In the genomic region with DNA sequence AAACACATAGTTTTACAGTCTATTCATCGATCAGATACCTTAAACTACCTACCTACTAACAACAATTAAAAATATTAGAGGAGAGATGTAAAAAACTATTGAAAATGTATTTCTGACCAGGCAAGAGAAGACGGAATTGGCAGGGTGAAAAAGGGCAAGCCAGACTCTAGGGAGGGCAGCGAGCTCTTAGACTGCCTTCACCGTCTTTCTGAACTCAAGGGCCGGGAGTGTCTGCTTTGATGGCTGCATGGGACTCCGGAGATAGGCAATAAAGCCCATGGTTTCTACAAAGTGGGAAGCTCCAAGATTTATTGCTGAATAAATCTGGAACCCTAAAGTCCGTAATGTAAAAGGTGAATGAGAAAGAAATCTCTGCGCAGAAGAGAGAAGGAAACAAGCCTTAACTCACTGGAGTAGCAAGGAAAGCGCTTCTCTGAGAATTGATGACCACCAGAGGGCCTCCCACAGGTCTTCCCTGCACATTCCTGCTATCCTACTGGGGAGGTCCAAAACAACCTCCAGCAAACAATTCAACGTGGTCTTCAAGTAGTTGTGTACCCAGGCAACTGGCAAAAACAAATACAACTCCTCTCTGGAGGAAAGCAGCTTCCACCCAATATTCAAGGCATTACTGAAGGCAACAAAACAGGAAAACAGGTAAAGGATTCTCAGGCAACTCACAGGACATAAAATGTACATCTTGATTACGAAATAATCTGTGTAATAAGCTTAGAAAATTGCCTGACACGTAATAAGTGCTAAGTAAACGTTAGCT, we compare ENCODE assay signal across 9 cellular contexts.
DNase-seq lines count a peak whose midpoint lies in the region; ATAC-seq, FAIRE-seq and TF ChIP-seq lines count a peak whose summit lies in the region.
"Had no signal": no experiment of that assay in that cellular context is flagged by ENCODE, and none has a peak within 500 bp of the region (broad histone marks: within the 10 kb centered on the region; RNA-seq: fewer than 3 reads in every experiment).

No MANE protein-coding gene starts in this region.

- peaks cover 13% of the 10 kb centered on the region for H3K4me1 ChIP-seq in HepG2 (ENCODE audit: insufficient read depth, low read length)
- no peaks in the 10 kb centered on the region for H3K4me1 ChIP-seq in ovary (ENCODE audit: insufficient read depth)

- H3K27me3 ChIP-seq in HepG2 (ENCODE audit: control insufficient read depth in 1 of 2, insufficient read depth in 2 of 2, low read length in 2 of 2) (no peaks in the 10 kb centered on the region), ovary (no peaks in the 10 kb centered on the region)

- in situ Hi-C loops in astrocyte of the cerebellum (cut with HindIII; ENCODE audit: low sequenced_read_pairs) = loop anchor here (5.0 kb wide), 3 partner anchors 55 to 175 kb away; no protein-coding TSS in a partner anchor
- in situ Hi-C loops in HepG2 (cut with HindIII; ENCODE audit: extremely low pct_ligation_motif_present, low pct_unique_long_range_greater_than_20kb) = no loop called here

- TF ChIP-seq CTCF in astrocyte of the cerebellum (IDR thresholded peaks at IDR 0.05; ENCODE audit: low read depth, low read length, missing control alignments) = peak; percentile 74
- TF ChIP-seq CTCF in HepG2 (CRISPR knock-in tag; IDR thresholded peaks at IDR 0.05) = peak; percentile 63
- TF ChIP-seq CTCF in ovary (IDR thresholded peaks at IDR 0.05) = no peak

- ATAC-seq in HepG2 (peak; percentile 93), HG03378 (IDR thresholded peaks at IDR 0.05; ENCODE audit: unreplicated experiment) (no peak)

- H4K20me1 ChIP-seq in HepG2 (ENCODE audit: insufficient read depth, low read length) = no peaks in the 10 kb centered on the region

- H3K79me2 ChIP-seq in HepG2 (ENCODE audit: insufficient read depth, low read length) = no peaks in the 10 kb centered on the region

- CTCF ChIA-PET in HepG2 (lab: Yijun Ruan, JAX; ENCODE audit: low intra/inter-chr PET ratio, low total read pairs) = interaction anchor here (1.4 to 1.7 kb wide), 2 partner anchors 191 to 415 kb away, joined by 9 to 10 read pairs; no protein-coding TSS in a partner anchor

- no peak overlapping the region for H3K27ac ChIP-seq in HepG2 (ENCODE audit: extremely low read length, insufficient read depth, low read length)
- no peak overlapping the region for H3K27ac ChIP-seq in ovary
- H3K27ac ChIP-seq: HL-60 had no signal

- no peak for TF ChIP-seq EP300 in HepG2 (IDR thresholded peaks at IDR 0.05; ENCODE audit: low read depth in 2 of 2, low read length in 2 of 2)
- TF ChIP-seq EP300 in HepG2 (CRISPR knock-in tag; IDR thresholded peaks at IDR 0.05; ENCODE audit: borderline replicate concordance) = no peak
- no peak for TF ChIP-seq EP300 in ovary (IDR thresholded peaks at IDR 0.05)

- TF ChIP-seq POLR2A in HepG2 (IDR thresholded peaks at IDR 0.05; ENCODE audit: insufficient read depth in 1 of 2, low read depth in 2 of 2, low read length in 2 of 2) (no peak), ovary (IDR thresholded peaks at IDR 0.05) (no peak)

- H3K9ac ChIP-seq in HepG2 (ENCODE audit: insufficient read depth, low read depth, low read length) = no peak overlapping the region

- H2AFZ ChIP-seq in HepG2 (ENCODE audit: low read length) = no peak overlapping the region

- intact Hi-C loops in HepG2 (cut with micrococcal nuclease; ENCODE audit: unreplicated experiment) = loop anchor here (1.0 to 2.0 kb wide), 3 partner anchors 191 to 414 kb away; no protein-coding TSS in a partner anchor
- intact Hi-C loops in ovary (cut with DNase I) = no loop called here

- peak; percentile 80 for FAIRE-seq in HepG2 (lab: Jason Lieb, UNC)

- no TSS peak for BruUV-seq in HepG2 (replicated peaks; lab: Mats Ljungman, UMichigan)

- peak; percentile 15 for DNase-seq in DMS53 treated with DMSO at 0.1 percent for 48 hours (lab: John Stamatoyannopoulos, UW; ENCODE audit: unreplicated experiment)
- DNase-seq in NAMALWA (ENCODE audit: low spot score) = peak; percentile 39
- peak; percentile 40 for DNase-seq in astrocyte of the cerebellum (ENCODE audit: low read depth)
- peak; percentile 55 for DNase-seq in HepG2 (ENCODE audit: low spot score)
- DNase-seq in AG08396 (ENCODE audit: low spot score) = no peak
- no peak for DNase-seq in AG20443 (ENCODE audit: low spot score)
- DNase-seq in ovary = no peak

- H3K4me2 ChIP-seq in HepG2 (ENCODE audit: low read depth, low read length) = no peak overlapping the region

- H3K4me3 ChIP-seq in astrocyte of the cerebellum (ENCODE audit: low read depth, low read length) (no peak overlapping the region), HepG2 (replicated peaks in 1 of 3; ENCODE audit: insufficient read depth in 1 of 3, low read depth in 2 of 3, low read length in 3 of 3) (no peak overlapping the region), ovary (no peak overlapping the region)

- no peaks in the 10 kb centered on the region for H3K9me3 ChIP-seq in HepG2 (ENCODE audit: low read length)
- no peaks in the 10 kb centered on the region for H3K9me3 ChIP-seq in ovary

- POLR2A ChIA-PET in HepG2 (lab: Yijun Ruan, JAX) = no interaction called here

- TF ChIP-seq RAD21 in HepG2 (CRISPR knock-in tag; IDR thresholded peaks at IDR 0.05) = 0 out of 2 replicates have a peak, but pooled peaks have one; percentile 15

- H3K36me3 ChIP-seq in HepG2 (replicated peaks in 1 of 2; ENCODE audit: control insufficient read depth in 1 of 2, insufficient read depth in 2 of 2, low read length in 2 of 2) (no peaks in the 10 kb centered on the region), ovary (no peaks in the 10 kb centered on the region)

- 58% methylated on average over 13 of the region's 13 CpGs for WGBS in HepG2 (ENCODE audit: low lambda C conversion rate)
- 61 to 75% (median 71%) methylated on average over 13 of the region's 13 CpGs for WGBS in ovary, 3 donors

TF ChIP-seq in HepG2, 621 proteins besides CTCF, POLR2A, EP300 and RAD21:
- TF ChIP-seq CEBPB (IDR thresholded peaks at IDR 0.05; ENCODE audit: borderline replicate concordance, low read depth, low read length) (peak; percentile 79), SMC3 (IDR thresholded peaks at IDR 0.05; ENCODE audit: low read length) (peak; percentile 85), STAG1 (CRISPR knock-in tag; IDR thresholded peaks at IDR 0.05) (peak; percentile 65), ZNF672 (CRISPR knock-in tag; IDR thresholded peaks at IDR 0.05) (no peak)

Comparison
In these comparisons a context has a peak if more than half of its experiments do, and no peak if none do; other contexts are left out.
1. DNase-seq: peak in DMS53 treated with DMSO at 0.1 percent for 48 hours (single experiment), NAMALWA (single experiment), astrocyte of the cerebellum (single experiment) and HepG2 (single experiment); none in AG08396 (single experiment), AG20443 (single experiment) and ovary (0 of 5).
2. CTCF ChIP-seq: peak in astrocyte of the cerebellum (single experiment) and HepG2 (single experiment); none in ovary (0 of 3).